In the genomic region with DNA sequence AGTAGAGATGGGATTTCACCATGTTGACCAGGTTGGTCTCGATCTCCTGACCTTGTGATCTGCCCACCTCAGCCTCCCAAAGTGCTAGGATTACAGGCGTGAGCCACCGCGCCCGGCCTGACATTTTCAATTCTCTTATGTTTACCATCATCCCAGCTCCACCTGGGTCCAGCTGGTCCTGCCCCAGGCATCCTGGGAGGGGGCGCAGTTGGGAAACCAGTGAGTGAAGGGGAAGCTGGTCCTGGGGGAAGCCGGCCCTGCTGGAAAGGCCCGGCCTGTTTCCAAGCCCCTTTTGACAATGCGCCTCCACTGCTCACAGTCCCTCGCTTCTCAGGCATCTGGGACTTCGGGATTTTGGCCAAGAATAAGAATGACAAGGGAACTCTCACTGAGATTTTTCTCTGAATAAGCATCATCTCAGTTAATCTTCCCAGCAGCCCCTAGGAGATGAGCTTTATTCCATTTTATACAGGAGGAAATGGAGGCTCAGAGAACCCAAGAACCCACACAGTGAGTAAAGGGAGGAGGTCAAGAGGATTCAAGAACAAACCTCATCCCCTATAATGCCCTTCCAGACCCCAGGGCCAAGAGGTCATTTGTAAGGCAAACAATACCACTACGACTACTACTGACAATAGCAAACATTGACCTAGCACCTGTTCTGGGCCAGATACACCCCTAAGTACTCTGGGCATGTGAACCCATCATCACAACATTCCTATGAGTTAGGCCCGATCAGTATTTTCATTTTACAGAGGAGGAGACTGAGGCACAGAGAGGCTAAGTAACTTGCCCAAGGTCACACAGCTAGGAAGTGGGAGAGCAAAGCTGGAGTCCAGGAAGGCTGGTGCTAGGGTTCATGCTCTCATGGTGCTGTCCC, we compare ENCODE assay signal across 15 cellular contexts. TPM values are rescaled to one million over a fixed set of nuclear protein-coding genes. Genes with fewer than 3 reads are reported as not detected.
"Had no signal": no experiment of that assay in that cellular context is flagged by ENCODE, and none has a peak within 500 bp of the region (broad histone marks: within the 10 kb centered on the region; RNA-seq: fewer than 3 reads in every experiment).

No MANE protein-coding gene starts in this region.

- H3K27me3 ChIP-seq: ascending aorta, breast epithelium, hepatocyte had no signal

- H3K9me3 ChIP-seq: ascending aorta, breast epithelium, esophagus squamous epithelium, prostate gland had no signal

- H3K36me3 ChIP-seq: ascending aorta, breast epithelium, esophagus squamous epithelium, prostate gland had no signal

- H3K27ac ChIP-seq: ascending aorta, breast epithelium, esophagus squamous epithelium, hepatocyte, prostate gland had no signal

- H3K4me1 ChIP-seq: ascending aorta, breast epithelium, esophagus squamous epithelium, prostate gland had no signal

- ATAC-seq: activated naive CD8-positive, alpha-beta T cell treated with anti-CD3 and anti-CD28 coated beads, Interleukin-2, amount 50 U/mL, for 24 hours; left ventricle myocardium superior; natural killer cell; stimulated activated naive CD8-positive, alpha-beta T cell treated with anti-CD3 and anti-CD28 coated beads, Interleukin-15, amount 100 ng/mL, for 72 hours had no signal

- H3K79me2 ChIP-seq: hepatocyte had no signal

- H2AFZ ChIP-seq: hepatocyte had no signal

- DNase-seq: activated CD4-positive, alpha-beta T cell treated with anti-CD3 and anti-CD28 coated beads, Interleukin-2, amount 10 ng/mL, durations not matched to agents 7 days and 5 days; activated CD4-positive, CD25-positive, alpha-beta regulatory T cell; activated naive CD4-positive, alpha-beta T cell; activated naive CD8-positive, alpha-beta T cell treated with anti-CD3 and anti-CD28 coated beads, Interleukin-2, amount 50 U/mL, for 24 hours; esophagus squamous epithelium; left ventricle myocardium superior; mesenchymal stem cell; natural killer cell; occipital lobe; stimulated activated naive CD8-positive, alpha-beta T cell treated with anti-CD3 and anti-CD28 coated beads, Interleukin-15, amount 100 ng/mL, for 72 hours had no signal

- H3K4me3 ChIP-seq: ascending aorta, breast epithelium, esophagus squamous epithelium, hepatocyte, prostate gland had no signal

- H3K4me2 ChIP-seq: hepatocyte had no signal

RNA-seq across cellular contexts. Expression of a gene that starts 14.0 kb away (rescaled TPM):
- total RNA-seq: activated T-helper 1 cell treated with anti-CD3 and anti-CD28 coated beads, Interleukin-12 subunit alpha, Interleukin-12 subunit beta, Interleukin-2, Interleukin-4 antibody, amounts not matched to agents 30 ng/mL and 10 ng/mL and 1 ng/mL, durations not matched to agents 14 hours and 24 hours and 36 hours; ascending aorta had no signal
